ENCODE assay signal across 20 cellular contexts in the genomic region with DNA sequence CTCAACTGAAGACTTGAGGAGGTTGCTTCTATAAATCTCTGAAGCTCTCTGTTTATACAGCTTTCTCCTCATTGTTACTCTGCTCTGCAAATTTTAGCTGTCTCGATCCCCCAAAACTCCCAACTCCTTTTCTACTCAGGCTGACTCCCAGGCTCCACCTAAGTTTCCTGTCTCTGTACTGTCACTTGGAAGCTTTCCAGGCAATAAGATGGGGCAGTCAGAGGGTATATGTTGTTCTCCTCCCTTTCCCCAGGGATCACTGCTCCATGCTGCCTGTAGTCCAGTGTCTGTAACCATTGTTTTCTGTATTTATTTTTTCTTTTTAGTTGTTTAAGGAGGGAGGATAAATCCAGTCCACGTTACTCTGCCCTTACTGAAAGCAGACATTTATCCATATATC. TPM values are rescaled to one million over a fixed set of nuclear protein-coding genes. Genes with fewer than 3 reads are reported as not detected.
DNase-seq lines count a peak whose midpoint lies in the region; ATAC-seq, FAIRE-seq and TF ChIP-seq lines count a peak whose summit lies in the region.
"Had no signal": no experiment of that assay in that cellular context is flagged by ENCODE, and none has a peak within 500 bp of the region (broad histone marks: within the 10 kb centered on the region; RNA-seq: fewer than 3 reads in every experiment).

No MANE protein-coding gene starts in this region.

- no peak overlapping the region for H2BK120ac ChIP-seq in trophoblast cell (ENCODE audit: insufficient read depth, low read length, poor library complexity)

- intact Hi-C loops in testis (cut with DNase I; ENCODE audit: low total_unique reads): no loop called here

- no peak for DNase-seq in activated naive CD4-positive, alpha-beta T cell treated with anti-CD3 and anti-CD28 coated beads, Interleukin-2, amount 10 ng/mL, durations not matched to agents 7 days and 5 days
- DNase-seq in D721Med (ENCODE audit: insufficient read length, low spot score): no peak
- no peak for DNase-seq in effector memory CD8-positive, alpha-beta T cell
- no peak for DNase-seq in trophoblast cell
- DNase-seq in NCI-H345 (lab: John Stamatoyannopoulos, UW): no peak
- no peak for DNase-seq in AML-193 (lab: John Stamatoyannopoulos, UW)
- DNase-seq in testis: no peak
- DNase-seq: DMS79 treated with DMSO at 0.1 percent for 48 hours, Kasumi-1, MM.1S, NCI-H1092, NCI-H146, NCI-H2029 treated with DMSO at 0.1 percent for 48 hours, NCI-H524, PC-3, RPMI8226 had no signal

- no peak overlapping the region for H3K23ac ChIP-seq in trophoblast cell (ENCODE audit: low read length)

- TF ChIP-seq CTCF in D721Med (IDR thresholded peaks at IDR 0.05; ENCODE audit: insufficient read depth, missing control alignments) (no peak), testis (IDR thresholded peaks at IDR 0.05) (no peak)

- H3K4me3 ChIP-seq in trophoblast cell (ENCODE audit: low read depth, low read length): no peak overlapping the region
- H3K4me3 ChIP-seq in testis: no peak overlapping the region
- H3K4me3 ChIP-seq: A549 had no signal

- H3K27ac Mint-ChIP-seq in activated naive CD4-positive, alpha-beta T cell treated with anti-CD3 and anti-CD28 coated beads, Interleukin-2, amount 50 U/mL, for 24 hours: peak overlapping the region; percentile 46
- H3K27ac Mint-ChIP-seq in activated naive CD4-positive, alpha-beta T cell treated with anti-CD3 and anti-CD28 coated beads, Interleukin-2, amount 10 ng/mL, durations not matched to agents 7 days and 5 days: no peak overlapping the region
- H3K27ac Mint-ChIP-seq in effector memory CD8-positive, alpha-beta T cell: peak overlapping the region; percentile 50 to 67

- no peak overlapping the region for H3K14ac ChIP-seq in trophoblast cell (ENCODE audit: low read length)

- H3K27ac ChIP-seq in trophoblast cell (ENCODE audit: low read depth, low read length) (peak overlapping the region; percentile 21), testis (no peak overlapping the region)
- H3K27ac ChIP-seq: A549, C4-2B had no signal

- H3K9ac ChIP-seq in trophoblast cell (ENCODE audit: low read length): no peak overlapping the region

- no peak overlapping the region for H4K8ac ChIP-seq in trophoblast cell (ENCODE audit: low read depth, low read length)

- no peak overlapping the region for H2BK12ac ChIP-seq in trophoblast cell (ENCODE audit: low read length)

- no peak overlapping the region for H3K18ac ChIP-seq in trophoblast cell (ENCODE audit: low read length)

- H3K4ac ChIP-seq in trophoblast cell (ENCODE audit: low read depth, low read length): no peak overlapping the region

- WGBS in trophoblast cell (ENCODE audit: extremely low coverage, insufficient coverage, insufficient read length): no CpG with 5 or more reads among the region's 2 CpGs
- WGBS in testis, 2 donors: 79 to 91% methylated on average over 2 of the region's 2 CpGs

- H3K27me3 ChIP-seq in trophoblast cell (ENCODE audit: insufficient read depth, low read length): no peaks in the 10 kb centered on the region
- H3K27me3 ChIP-seq in testis: no peaks in the 10 kb centered on the region

- H3K4me1 ChIP-seq in trophoblast cell (ENCODE audit: control insufficient read depth in 1 of 2, insufficient read depth in 2 of 2, low read length in 2 of 2) (no peaks in the 10 kb centered on the region), testis (peaks cover 10% of the 10 kb centered on the region)
- H3K4me1 ChIP-seq: A549 had no signal

- H2BK5ac ChIP-seq in trophoblast cell (ENCODE audit: low read depth, low read length, poor library complexity): no peak overlapping the region

- H3K36me3 Mint-ChIP-seq in activated naive CD4-positive, alpha-beta T cell treated with anti-CD3 and anti-CD28 coated beads, Interleukin-2, amount 50 U/mL, for 24 hours: peaks cover 24% of the 10 kb centered on the region
- H3K36me3 Mint-ChIP-seq in activated naive CD4-positive, alpha-beta T cell treated with anti-CD3 and anti-CD28 coated beads, Interleukin-2, amount 10 ng/mL, durations not matched to agents 7 days and 5 days: peaks cover 57% of the 10 kb centered on the region
- H3K36me3 Mint-ChIP-seq in effector memory CD8-positive, alpha-beta T cell (ENCODE audit: insufficient read depth): peaks cover 61% of the 10 kb centered on the region

- peaks cover 33% of the 10 kb centered on the region for H3K4me1 Mint-ChIP-seq in activated naive CD4-positive, alpha-beta T cell treated with anti-CD3 and anti-CD28 coated beads, Interleukin-2, amount 50 U/mL, for 24 hours
- H3K4me1 Mint-ChIP-seq in activated naive CD4-positive, alpha-beta T cell treated with anti-CD3 and anti-CD28 coated beads, Interleukin-2, amount 10 ng/mL, durations not matched to agents 7 days and 5 days: no peaks in the 10 kb centered on the region
- peaks cover 8 to 25% of the 10 kb centered on the region in 2 donors for H3K4me1 Mint-ChIP-seq in effector memory CD8-positive, alpha-beta T cell (ENCODE audit: low read depth in 2 of 2)

- no peaks in the 10 kb centered on the region for H3K27me3 Mint-ChIP-seq in activated naive CD4-positive, alpha-beta T cell treated with anti-CD3 and anti-CD28 coated beads, Interleukin-2, amount 50 U/mL, for 24 hours
- H3K27me3 Mint-ChIP-seq in activated naive CD4-positive, alpha-beta T cell treated with anti-CD3 and anti-CD28 coated beads, Interleukin-2, amount 10 ng/mL, durations not matched to agents 7 days and 5 days: no peaks in the 10 kb centered on the region
- H3K27me3 Mint-ChIP-seq in effector memory CD8-positive, alpha-beta T cell: no peaks in the 10 kb centered on the region

- no peak overlapping the region for H4K91ac ChIP-seq in trophoblast cell (ENCODE audit: low read depth, low read length)

- no peaks in the 10 kb centered on the region for H3K79me2 ChIP-seq in trophoblast cell (ENCODE audit: control insufficient read depth, insufficient read depth, low read length, poor library complexity)

- H3K9me3 Mint-ChIP-seq in activated naive CD4-positive, alpha-beta T cell treated with anti-CD3 and anti-CD28 coated beads, Interleukin-2, amount 50 U/mL, for 24 hours: no peaks in the 10 kb centered on the region
- peaks cover 3% of the 10 kb centered on the region for H3K9me3 Mint-ChIP-seq in activated naive CD4-positive, alpha-beta T cell treated with anti-CD3 and anti-CD28 coated beads, Interleukin-2, amount 10 ng/mL, durations not matched to agents 7 days and 5 days
- peaks cover 0 to 3% of the 10 kb centered on the region in 2 donors for H3K9me3 Mint-ChIP-seq in effector memory CD8-positive, alpha-beta T cell

- TF ChIP-seq POLR2A in testis (IDR thresholded peaks at IDR 0.05): no peak

- H2AFZ ChIP-seq in trophoblast cell (ENCODE audit: insufficient read depth, low read length, poor library complexity): no peak overlapping the region

- H3K9me3 ChIP-seq in trophoblast cell (ENCODE audit: insufficient read depth, low read depth, low read length): no peaks in the 10 kb centered on the region
- no peaks in the 10 kb centered on the region for H3K9me3 ChIP-seq in testis

- H3K36me3 ChIP-seq in trophoblast cell (ENCODE audit: control insufficient read depth in 1 of 2, insufficient read depth in 2 of 2, low read length in 2 of 2) (peaks cover 8 to 12% of the 10 kb centered on the region in 2 experiments), testis (ENCODE audit: low read depth, missing control alignments) (no peaks in the 10 kb centered on the region)

- no peak overlapping the region for H4K12ac ChIP-seq in trophoblast cell (ENCODE audit: low read depth, low read length)

- ATAC-seq in effector memory CD8-positive, alpha-beta T cell (replicated peaks): no peak
- ATAC-seq: A549, PC-3 had no signal

- CTCF ChIA-PET in activated naive CD4-positive, alpha-beta T cell treated with anti-CD3 and anti-CD28 coated beads, Interleukin-2, amount 10 ng/mL, durations not matched to agents 7 days and 5 days (lab: Charles Lee): no interaction called here

- no peaks in the 10 kb centered on the region for H3K79me1 ChIP-seq in trophoblast cell (ENCODE audit: low read length)

- no peak overlapping the region for H2AK5ac ChIP-seq in trophoblast cell (ENCODE audit: low read length)

- peak; percentile 25 for FAIRE-seq in D721Med (lab: Jason Lieb, UNC)
- FAIRE-seq: A549, H1 had no signal

- no peak overlapping the region for H3K4me2 ChIP-seq in trophoblast cell (ENCODE audit: low read length)
- H3K4me2 ChIP-seq: A549 had no signal

- no peak overlapping the region for H3K4me3 Mint-ChIP-seq in activated naive CD4-positive, alpha-beta T cell treated with anti-CD3 and anti-CD28 coated beads, Interleukin-2, amount 50 U/mL, for 24 hours
- H3K4me3 Mint-ChIP-seq in activated naive CD4-positive, alpha-beta T cell treated with anti-CD3 and anti-CD28 coated beads, Interleukin-2, amount 10 ng/mL, durations not matched to agents 7 days and 5 days: no peak overlapping the region
- H3K4me3 Mint-ChIP-seq in effector memory CD8-positive, alpha-beta T cell: no peak overlapping the region

RNA-seq across cellular contexts. Expression of a gene that starts 13.4 kb away (rescaled TPM):
- polyA plus RNA-seq in trophoblast cell (2013): 21.3 and 22.6 TPM in 2 replicates
- 10 to 100 TPM; 31.8 to 37.0 TPM for total RNA-seq in testis
- 38.6 TPM for polyA plus RNA-seq in testis (ENCODE audit: insufficient read depth, low read depth, low replicate concordance)
